ENCODE assay signal across 1 cellular context in genomic region chrX:129522184-129523059, GRCh38.
TF ChIP-seq lines count a peak whose summit lies in the region.

No MANE protein-coding gene starts in this region.

TF ChIP-seq in K562, 482 proteins besides CTCF, POLR2A, EP300 and RAD21 (continued from another document):
- TF ChIP-seq PHF21A (IDR thresholded peaks at IDR 0.05; ENCODE audit: borderline replicate concordance, low read depth) (0 out of 2 replicates have a peak, but pooled peaks have one; percentile 17), TFAP4 (CRISPR knock-in tag; IDR thresholded peaks at IDR 0.05; ENCODE audit: borderline replicate concordance) (no peak), MAZ (CRISPR knock-in tag; conservative IDR thresholded peaks at IDR 0.05 in 1 of 2, IDR thresholded peaks at IDR 0.05 in 1 of 2) (peak in 1 of 2 experiments; percentile 10; a peak in 1 of 4 replicates), ZNF316 (IDR thresholded peaks at IDR 0.05) (no peak), GTF2A2 (tag; IDR thresholded peaks at IDR 0.05) (no peak), RBM39 (optimal IDR thresholded peaks at IDR 0.05; ENCODE audit: low read depth, low read length) (no peak), JUN (IDR thresholded peaks at IDR 0.05; ENCODE audit: borderline replicate concordance, low read depth, low read length) (no peak), JUN (CRISPR knock-in tag; IDR thresholded peaks at IDR 0.05; ENCODE audit: borderline replicate concordance) (no peak), ZFP1 (CRISPR knock-in tag; IDR thresholded peaks at IDR 0.05) (no peak), ZNF280A (IDR thresholded peaks at IDR 0.05; ENCODE audit: low read depth, partially characterized antibody) (no peak), E2F5 (CRISPR knock-in tag; IDR thresholded peaks at IDR 0.05) (no peak), ZNF511 (CRISPR knock-in tag; IDR thresholded peaks at IDR 0.05) (no peak), TRIM25 (IDR thresholded peaks at IDR 0.05; ENCODE audit: borderline replicate concordance) (no peak), ZKSCAN1 (IDR thresholded peaks at IDR 0.05; ENCODE audit: low read depth, low read length) (no peak), ZNF75A (CRISPR knock-in tag; IDR thresholded peaks at IDR 0.05) (no peak), ZNF586 (CRISPR knock-in tag; conservative IDR thresholded peaks at IDR 0.05) (no peak), ELF2 (CRISPR knock-in tag; IDR thresholded peaks at IDR 0.05) (no peak), ZNF212 (CRISPR knock-in tag; IDR thresholded peaks at IDR 0.05) (no peak), PHF8 (IDR thresholded peaks at IDR 0.05; ENCODE audit: borderline replicate concordance, low read length) (0 out of 2 replicates have a peak, but pooled peaks have one; percentile 12), MXD1 (CRISPR knock-in tag; IDR thresholded peaks at IDR 0.05; ENCODE audit: borderline replicate concordance, poor library complexity, severe bottlenecking) (no peak), CEBPG (CRISPR knock-in tag; IDR thresholded peaks at IDR 0.05) (no peak), CEBPG (tag; conservative IDR thresholded peaks at IDR 0.05 in 1 of 2, IDR thresholded peaks at IDR 0.05 in 1 of 2) (no peak), ZNF707 (CRISPR knock-in tag; conservative IDR thresholded peaks at IDR 0.05) (no peak), ZNF347 (CRISPR knock-in tag; IDR thresholded peaks at IDR 0.05; ENCODE audit: low read depth) (no peak), MBD2 (IDR thresholded peaks at IDR 0.05; ENCODE audit: borderline replicate concordance, low read depth) (no peak), HDAC8 (tag; IDR thresholded peaks at IDR 0.05) (no peak), TAL1 (IDR thresholded peaks at IDR 0.05) (no peak), ZNF384 (IDR thresholded peaks at IDR 0.05; ENCODE audit: low read depth, low read length) (peak; percentile 66), PCBP1 (IDR thresholded peaks at IDR 0.05; ENCODE audit: low read depth, low read length, poor library complexity, severe bottlenecking) (no peak), GTF3C2 (IDR thresholded peaks at IDR 0.05; ENCODE audit: borderline replicate concordance, extremely low read depth, insufficient read length) (no peak), CREB3L1 (IDR thresholded peaks at IDR 0.05; ENCODE audit: borderline replicate concordance, low read depth) (no peak), ZZZ3 (IDR thresholded peaks at IDR 0.05) (no peak)
